In genomic region chr12:104802198-104802597, GRCh38 we compare ENCODE assay signal across 14 cellular contexts.
DNase-seq lines count a peak whose midpoint lies in the region; ATAC-seq and FAIRE-seq lines count a peak whose summit lies in the region.
"Had no signal": no experiment of that assay in that cellular context is flagged by ENCODE, and none has a peak within 500 bp of the region (broad histone marks: within the 10 kb centered on the region; RNA-seq: fewer than 3 reads in every experiment).

No MANE protein-coding gene starts in this region.

- intact Hi-C loops in left cardiac atrium (cut with DNase I), result no loop called here

- no peak overlapping the region for H3K4me3 ChIP-seq in GM23248
- H3K4me3 ChIP-seq: SJSA1 had no signal

- no peaks in the 10 kb centered on the region for H3K36me3 ChIP-seq in GM23248 (ENCODE audit: low read depth)
- H3K36me3 ChIP-seq: SJSA1 had no signal

- in situ Hi-C loops in GM23248 (cut with MboI), result no loop called here

- 31 to 39% methylated on average over 3 of the region's 3 CpGs for WGBS in GM23248 (ENCODE audit: low coverage in 1 of 2, low lambda C conversion rate in 2 of 2, missing lambda C conversion rate in 2 of 2), 2 experiments

- H3K4me1 ChIP-seq in GM23248 (ENCODE audit: insufficient read depth), result peaks cover 24% of the 10 kb centered on the region
- H3K4me1 ChIP-seq: SJSA1 had no signal

- H4K20me1 ChIP-seq in GM23248 (ENCODE audit: insufficient read depth), result no peaks in the 10 kb centered on the region

- H3K79me2 ChIP-seq in GM23248 (ENCODE audit: insufficient read depth), result no peaks in the 10 kb centered on the region

- H3K4me2 ChIP-seq in GM23248 (ENCODE audit: unreplicated experiment), result peak overlapping the region; percentile 20

- H3K9ac ChIP-seq in GM23248, result no peak overlapping the region

- no peak overlapping the region for H3K27ac ChIP-seq in GM23248
- H3K27ac ChIP-seq: RWPE1, SJSA1 had no signal

- no peak overlapping the region for H2AFZ ChIP-seq in GM23248

- FAIRE-seq in A204.1 (lab: Jason Lieb, UNC), result peak; percentile 23
- FAIRE-seq: HepG2 had no signal

- H3F3A ChIP-seq in GM23248 (ENCODE audit: insufficient read depth), result peaks cover 14% of the 10 kb centered on the region

- no peaks in the 10 kb centered on the region for H3K9me3 ChIP-seq in GM23248 (ENCODE audit: low read depth)
- H3K9me3 ChIP-seq: SJSA1 had no signal

- DNase-seq in GM23248, result peak; percentile 14
- peak; percentile 5 for DNase-seq in SW480 (ENCODE audit: low spot score)
- peak; percentile 4 for DNase-seq in dermis blood vessel endothelial cell
- DNase-seq in Kasumi-1 (lab: John Stamatoyannopoulos, UW), result no peak
- no peak for DNase-seq in left cardiac atrium
- no peak for DNase-seq in SK-N-DZ (ENCODE audit: low spot score)
- no peak for DNase-seq in NCI-H2029 (lab: John Stamatoyannopoulos, UW)
- DNase-seq: NCI-H1105 treated with DMSO at 0.1 percent for 48 hours, NCI-H1930, NCI-H510A had no signal

- no peaks in the 10 kb centered on the region for H3K27me3 ChIP-seq in GM23248 (replicated peaks; ENCODE audit: insufficient read depth)

- ATAC-seq in left cardiac atrium, result no peak
- ATAC-seq: HepG2 had no signal

- H3K9me2 ChIP-seq in GM23248 (ENCODE audit: insufficient read depth), result no peaks in the 10 kb centered on the region

Comparison
In these comparisons a context has a peak if more than half of its experiments do, and no peak if none do; other contexts are left out.
1. DNase-seq: peak in GM23248 (single experiment), SW480 (single experiment) and dermis blood vessel endothelial cell (single experiment); none in Kasumi-1 (0 of 2), left cardiac atrium (single experiment), SK-N-DZ (single experiment) and NCI-H2029 (single experiment).